18 cellular contexts compared by ENCODE assay signal in the genomic region with DNA sequence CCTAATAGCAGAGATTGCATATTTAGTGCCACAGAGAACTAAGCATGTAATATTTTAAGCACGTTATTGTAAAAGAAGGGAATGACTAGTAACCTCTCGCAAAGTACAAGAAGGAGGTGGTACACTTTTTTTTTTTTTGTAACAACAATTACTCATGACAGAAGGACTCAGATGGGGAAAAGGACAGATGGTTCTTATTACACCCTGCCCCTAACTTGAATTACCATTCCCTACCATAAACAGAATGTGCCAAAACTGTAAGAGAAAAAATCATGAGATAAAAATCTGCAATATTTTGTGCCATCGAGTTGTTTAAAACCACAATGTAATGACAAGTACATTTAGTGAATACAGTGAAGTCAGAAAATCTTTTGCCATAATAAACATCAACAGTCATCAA. TPM values are rescaled to one million over a fixed set of nuclear protein-coding genes. Genes with fewer than 3 reads are reported as not detected.
DNase-seq lines count a peak whose midpoint lies in the region; TF ChIP-seq lines count a peak whose summit lies in the region.
"Had no signal": no experiment of that assay in that cellular context is flagged by ENCODE, and none has a peak within 500 bp of the region (broad histone marks: within the 10 kb centered on the region; RNA-seq: fewer than 3 reads in every experiment).

No MANE protein-coding gene starts in this region.

- no peaks in the 10 kb centered on the region for H3K9me3 ChIP-seq in HEK293 (ENCODE audit: control insufficient read depth, insufficient read depth, low read depth, low read length)
- no peaks in the 10 kb centered on the region for H3K9me3 ChIP-seq in adipocyte (ENCODE audit: control insufficient read depth, low read length)
- no peaks in the 10 kb centered on the region; the same call in 1 of the 2 replicates for H3K9me3 ChIP-seq in BE2C

- DNase-seq in AG09309 (ENCODE audit: low read depth) = peak; percentile 81
- DNase-seq in adipocyte (ENCODE audit: low read depth) = peak; percentile 80
- DNase-seq in glutamatergic neuron = no peak
- no peak for DNase-seq in COR-L47 (lab: John Stamatoyannopoulos, UW)
- no peak for DNase-seq in middle frontal gyrus (ENCODE audit: extremely low spot score, low spot score)
- no peak for DNase-seq in BE2C
- no peak for DNase-seq in activated CD4-positive, alpha-beta T cell treated with anti-CD3 and anti-CD28 coated beads for 4 hours
- DNase-seq: activated CD8-positive, alpha-beta T cell treated with anti-CD3 and anti-CD28 coated beads, Interleukin-2, amount 10 ng/mL, durations not matched to agents 7 days and 5 days; cortex of kidney; erythroblast; NCI-H1436 treated with DMSO at 0.1 percent for 48 hours; NCI-H510A treated with DMSO at 0.1 percent for 48 hours; stimulated activated CD4-positive, alpha-beta T cell treated with anti-CD3 and anti-CD28 coated beads, Interleukin-2, amount 100 ng/mL, for 48 hours; stimulated activated CD8-positive, alpha-beta memory T cell treated with anti-CD3 and anti-CD28 coated beads, Interleukin-4, amount 100 ng/mL, for 48 hours had no signal

- H3K36me3 ChIP-seq in HEK293 (ENCODE audit: control insufficient read depth in 2 of 2, insufficient read depth in 1 of 2, low read length in 2 of 2) (no peaks in the 10 kb centered on the region), adipocyte (ENCODE audit: control insufficient read depth, insufficient read depth, low read length, severe bottlenecking) (no peaks in the 10 kb centered on the region), BE2C (no peaks in the 10 kb centered on the region)

- H3K27me3 Mint-ChIP-seq in glutamatergic neuron (ENCODE audit: unreplicated experiment) = peaks cover 3% of the 10 kb centered on the region
- H3K27me3 Mint-ChIP-seq: activated T-helper 17 cell treated with anti-CD3 and anti-CD28 coated beads, Interleukin-2, amount 50 U/mL, for 72 hours had no signal

- H3K9me3 Mint-ChIP-seq in glutamatergic neuron (ENCODE audit: unreplicated experiment) = peaks cover 5% of the 10 kb centered on the region
- H3K9me3 Mint-ChIP-seq: activated T-helper 17 cell treated with anti-CD3 and anti-CD28 coated beads, Interleukin-2, amount 50 U/mL, for 72 hours; nephron had no signal

- CTCF ChIA-PET in HEK293 (lab: Yijun Ruan, JAX) = no interaction called here

- no peak for TF ChIP-seq CTCF in AG09309 (IDR thresholded peaks at IDR 0.05; ENCODE audit: control insufficient read depth, insufficient read depth, low read depth, low read length, missing control alignments)
- TF ChIP-seq CTCF in HEK293 (tag by site-specific recombination; IDR thresholded peaks at IDR 0.05) = no peak
- no peak for TF ChIP-seq CTCF in glutamatergic neuron (IDR thresholded peaks at IDR 0.05; ENCODE audit: partially characterized antibody, unreplicated experiment)
- no peak for TF ChIP-seq CTCF in BE2C (IDR thresholded peaks at IDR 0.05; ENCODE audit: low read depth, low read length)

- H3K4me3 ChIP-seq in AG09309 (ENCODE audit: control insufficient read depth, low read depth, low read length) (no peak overlapping the region), HEK293 (ENCODE audit: low read depth, low read length) (no peak overlapping the region), adipocyte (ENCODE audit: low read length) (no peak overlapping the region), BE2C (ENCODE audit: low read depth, low read length) (no peak overlapping the region)

- no peak overlapping the region for H3K4me3 Mint-ChIP-seq in glutamatergic neuron (ENCODE audit: unreplicated experiment)
- H3K4me3 Mint-ChIP-seq: activated CD8-positive, alpha-beta T cell treated with anti-CD3 and anti-CD28 coated beads, Interleukin-2, amount 10 ng/mL, durations not matched to agents 7 days and 5 days; activated T-helper 17 cell treated with anti-CD3 and anti-CD28 coated beads, Interleukin-2, amount 50 U/mL, for 72 hours; nephron had no signal

- H3K27ac ChIP-seq in HEK293 (ENCODE audit: extremely low read depth, low read depth, low read length) = no peak overlapping the region
- H3K27ac ChIP-seq: KMS-11 had no signal

- H3K36me3 Mint-ChIP-seq in glutamatergic neuron (ENCODE audit: unreplicated experiment) = no peaks in the 10 kb centered on the region

- H3K4me1 ChIP-seq in HEK293 (ENCODE audit: control insufficient read depth, insufficient read depth, low read length) (peaks cover 9% of the 10 kb centered on the region), adipocyte (ENCODE audit: control insufficient read depth, insufficient read depth, low read length) (peaks cover 19% of the 10 kb centered on the region), BE2C (no peaks in the 10 kb centered on the region)

- no peaks in the 10 kb centered on the region for H3K27me3 ChIP-seq in adipocyte (replicated peaks; ENCODE audit: control insufficient read depth, insufficient read depth, low read length)
- H3K27me3 ChIP-seq in BE2C = no peaks in the 10 kb centered on the region

- H3K4me1 Mint-ChIP-seq in glutamatergic neuron (ENCODE audit: low read depth, unreplicated experiment) = peaks cover 16% of the 10 kb centered on the region

- peak overlapping the region; percentile 13 for H3K27ac Mint-ChIP-seq in glutamatergic neuron (ENCODE audit: unreplicated experiment)
- H3K27ac Mint-ChIP-seq: activated CD8-positive, alpha-beta T cell treated with anti-CD3 and anti-CD28 coated beads, Interleukin-2, amount 10 ng/mL, durations not matched to agents 7 days and 5 days; activated T-helper 17 cell treated with anti-CD3 and anti-CD28 coated beads, Interleukin-2, amount 50 U/mL, for 72 hours; nephron had no signal

- POLR2A ChIA-PET in HEK293 (lab: Yijun Ruan, JAX) = no interaction called here

- H3K9ac ChIP-seq in adipocyte (ENCODE audit: low read length) = no peak overlapping the region
- H3K9ac ChIP-seq: KMS-11 had no signal

TF ChIP-seq in HEK293, 187 proteins besides CTCF, POLR2A, EP300 and RAD21:
- no peak for TF ChIP-seq ZNF624 (tag by site-specific recombination; IDR thresholded peaks at IDR 0.05)
- no peak for TF ChIP-seq ZNF658 (tag by site-specific recombination; IDR thresholded peaks at IDR 0.05)
- TF ChIP-seq ZNF501 (tag by site-specific recombination; IDR thresholded peaks at IDR 0.05) = no peak
- peak; percentile 40; the same call in 1 of the 2 replicates for TF ChIP-seq ZBTB48 (tag by site-specific recombination; IDR thresholded peaks at IDR 0.05)
- TF ChIP-seq, protein P1, sequence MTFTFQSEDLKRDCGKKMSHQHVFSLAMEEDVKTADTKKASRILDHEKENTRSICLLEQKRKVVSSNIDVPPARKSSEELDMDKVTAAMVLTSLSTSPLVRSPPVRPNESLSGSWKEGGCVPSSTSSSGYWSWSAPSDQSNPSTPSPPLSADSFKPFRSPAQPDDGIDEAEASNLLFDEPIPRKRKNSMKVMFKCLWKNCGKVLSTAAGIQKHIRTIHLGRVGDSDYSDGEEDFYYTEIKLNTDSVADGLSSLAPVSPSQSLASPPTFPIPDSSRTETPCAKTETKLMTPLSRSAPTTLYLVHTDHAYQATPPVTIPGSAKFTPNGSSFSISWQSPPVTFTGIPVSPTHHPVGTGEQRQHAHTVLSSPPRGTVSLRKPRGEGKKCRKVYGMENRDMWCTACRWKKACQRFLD (tag by site-specific recombination; IDR thresholded peaks at IDR 0.05) = no peak
- TF ChIP-seq PRDM1 (tag by site-specific recombination; IDR thresholded peaks at IDR 0.05) = no peak
- TF ChIP-seq, protein P2, sequence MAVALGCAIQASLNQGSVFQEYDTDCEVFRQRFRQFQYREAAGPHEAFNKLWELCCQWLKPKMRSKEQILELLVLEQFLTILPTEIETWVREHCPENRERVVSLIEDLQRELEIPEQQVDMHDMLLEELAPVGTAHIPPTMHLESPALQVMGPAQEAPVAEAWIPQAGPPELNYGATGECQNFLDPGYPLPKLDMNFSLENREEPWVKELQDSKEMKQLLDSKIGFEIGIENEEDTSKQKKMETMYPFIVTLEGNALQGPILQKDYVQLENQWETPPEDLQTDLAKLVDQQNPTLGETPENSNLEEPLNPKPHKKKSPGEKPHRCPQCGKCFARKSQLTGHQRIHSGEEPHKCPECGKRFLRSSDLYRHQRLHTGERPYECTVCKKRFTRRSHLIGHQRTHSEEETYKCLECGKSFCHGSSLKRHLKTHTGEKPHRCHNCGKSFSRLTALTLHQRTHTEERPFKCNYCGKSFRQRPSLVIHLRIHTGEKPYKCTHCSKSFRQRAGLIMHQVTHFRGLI (tag by site-specific recombination; IDR thresholded peaks at IDR 0.05) = no peak
- no peak for TF ChIP-seq ZNF76 (tag by site-specific recombination; IDR thresholded peaks at IDR 0.05; ENCODE audit: borderline replicate concordance, low read depth)
- TF ChIP-seq, protein P3, sequence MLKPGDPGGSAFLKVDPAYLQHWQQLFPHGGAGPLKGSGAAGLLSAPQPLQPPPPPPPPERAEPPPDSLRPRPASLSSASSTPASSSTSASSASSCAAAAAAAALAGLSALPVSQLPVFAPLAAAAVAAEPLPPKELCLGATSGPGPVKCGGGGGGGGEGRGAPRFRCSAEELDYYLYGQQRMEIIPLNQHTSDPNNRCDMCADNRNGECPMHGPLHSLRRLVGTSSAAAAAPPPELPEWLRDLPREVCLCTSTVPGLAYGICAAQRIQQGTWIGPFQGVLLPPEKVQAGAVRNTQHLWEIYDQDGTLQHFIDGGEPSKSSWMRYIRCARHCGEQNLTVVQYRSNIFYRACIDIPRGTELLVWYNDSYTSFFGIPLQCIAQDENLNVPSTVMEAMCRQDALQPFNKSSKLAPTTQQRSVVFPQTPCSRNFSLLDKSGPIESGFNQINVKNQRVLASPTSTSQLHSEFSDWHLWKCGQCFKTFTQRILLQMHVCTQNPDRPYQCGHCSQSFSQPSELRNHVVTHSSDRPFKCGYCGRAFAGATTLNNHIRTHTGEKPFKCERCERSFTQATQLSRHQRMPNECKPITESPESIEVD (tag by site-specific recombination; IDR thresholded peaks at IDR 0.05) = peak; percentile 91
- TF ChIP-seq ZBTB20 (tag by site-specific recombination; IDR thresholded peaks at IDR 0.05) = no peak
- peak; percentile 53; the same call in 1 of the 2 replicates for TF ChIP-seq OSR2 (tag by site-specific recombination; IDR thresholded peaks at IDR 0.05)

RNA-seq across cellular contexts. Expression of a gene that starts 33.0 kb away (rescaled TPM):
- 58.4 TPM for total RNA-seq in glutamatergic neuron (ENCODE audit: unreplicated experiment)
- 23.5 TPM for polyA plus RNA-seq in BE2C (2012; ENCODE audit: insufficient read depth, insufficient read length, low read depth)

Comparison
In these comparisons a context has a peak if more than half of its experiments do, and no peak if none do; other contexts are left out.
1. DNase-seq: peak in AG09309 (single experiment) and adipocyte (single experiment); none in glutamatergic neuron (single experiment), COR-L47 (single experiment), middle frontal gyrus (single experiment), BE2C (single experiment) and activated CD4-positive, alpha-beta T cell treated with anti-CD3 and anti-CD28 coated beads for 4 hours (0 of 2).